In the genomic region with DNA sequence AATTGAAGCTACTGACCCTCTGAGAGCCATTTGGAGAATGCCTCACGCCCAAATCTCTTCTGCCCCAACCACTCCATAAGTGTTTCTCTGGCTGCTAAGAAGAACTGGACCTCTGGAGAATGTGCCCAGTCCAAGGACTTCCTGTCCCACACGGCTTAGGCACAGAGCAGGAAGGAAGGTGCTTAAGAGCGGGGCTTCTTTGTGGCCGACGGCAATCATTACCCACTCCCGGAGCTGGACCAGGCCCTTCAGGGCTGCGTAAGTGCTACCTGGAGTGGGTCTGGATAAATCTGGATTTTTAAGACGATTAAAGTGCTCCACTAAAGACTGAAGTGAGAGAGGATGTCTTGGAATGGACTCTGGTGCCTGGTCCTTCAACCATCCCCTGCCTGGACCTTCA, we compare ENCODE assay signal across 22 cellular contexts. TPM values are rescaled to one million over a fixed set of nuclear protein-coding genes. Genes with fewer than 3 reads are reported as not detected.
A peak's percentile ranks its signal among the peaks of the same experiment; 100 is the strongest.
DNase-seq lines count a peak whose midpoint lies in the region; ATAC-seq, FAIRE-seq and TF ChIP-seq lines count a peak whose summit lies in the region.
"Had no signal": no experiment of that assay in that cellular context is flagged by ENCODE, and none has a peak within 500 bp of the region (broad histone marks: within the 10 kb centered on the region; RNA-seq: fewer than 3 reads in every experiment).

No MANE protein-coding gene starts in this region.

- H3K4me3 ChIP-seq in bronchial epithelial cell (ENCODE audit: low read depth, low read length) (no peak overlapping the region), mucosa of descending colon (no peak overlapping the region)
- H3K4me3 ChIP-seq: GM23338 had no signal

- no peaks in the 10 kb centered on the region for H3K9me3 ChIP-seq in mucosa of descending colon
- H3K9me3 ChIP-seq: BE2C had no signal

- peaks cover 23% of the 10 kb centered on the region for H3K4me1 Mint-ChIP-seq in activated CD4-positive, alpha-beta T cell treated with anti-CD3 and anti-CD28 coated beads, Interleukin-2, amount 10 ng/mL, durations not matched to agents 7 days and 5 days
- peaks cover 11% of the 10 kb centered on the region for H3K4me1 Mint-ChIP-seq in progenitor cell of endocrine pancreas (ENCODE audit: low read depth)
- H3K4me1 Mint-ChIP-seq in activated naive CD8-positive, alpha-beta T cell treated with anti-CD3 and anti-CD28 coated beads, Interleukin-2, amount 50 U/mL, for 24 hours = peaks cover 25% of the 10 kb centered on the region

- no peak for DNase-seq in activated CD4-positive, alpha-beta T cell treated with anti-CD3 and anti-CD28 coated beads, Interleukin-2, amount 10 ng/mL, durations not matched to agents 7 days and 5 days
- no peak for DNase-seq in activated CD4-positive, alpha-beta T cell treated with anti-CD3 and anti-CD28 coated beads, Interleukin-2, amount 50 U/mL, for 4 hours
- no peak for DNase-seq in bronchial epithelial cell (ENCODE audit: low read depth)
- DNase-seq in mucosa of descending colon = peak in 1 of 3 donors; percentile 16
- DNase-seq in progenitor cell of endocrine pancreas (ENCODE audit: low spot score, unreplicated experiment) = no peak
- no peak for DNase-seq in activated naive CD8-positive, alpha-beta T cell treated with anti-CD3 and anti-CD28 coated beads, Interleukin-2, amount 50 U/mL, for 24 hours
- DNase-seq in AG20443 (ENCODE audit: low spot score) = no peak
- DNase-seq in HK-2 (ENCODE audit: unreplicated experiment) = no peak
- DNase-seq: BE2C; CD4-positive, CD25-positive, alpha-beta regulatory T cell; DMS153; GDM1; KBM-7; MV-4-11; NCI-H1694 treated with DMSO at 0.1 percent for 48 hours; NCI-H510A treated with DMSO at 0.1 percent for 48 hours; NCI-H774; Right ventricle myocardium superior had no signal

- POLR2A ChIA-PET in activated CD4-positive, alpha-beta T cell treated with anti-CD3 and anti-CD28 coated beads, Interleukin-2, amount 10 ng/mL, durations not matched to agents 7 days and 5 days (lab: Charles Lee) = no interaction called here

- CTCF ChIA-PET in activated CD4-positive, alpha-beta T cell treated with anti-CD3 and anti-CD28 coated beads, Interleukin-2, amount 10 ng/mL, durations not matched to agents 7 days and 5 days (lab: Charles Lee) = no interaction called here

- no peaks in the 10 kb centered on the region for H3K36me3 Mint-ChIP-seq in activated CD4-positive, alpha-beta T cell treated with anti-CD3 and anti-CD28 coated beads, Interleukin-2, amount 10 ng/mL, durations not matched to agents 7 days and 5 days (ENCODE audit: low read depth)
- H3K36me3 Mint-ChIP-seq in progenitor cell of endocrine pancreas (ENCODE audit: insufficient read depth) = no peaks in the 10 kb centered on the region
- H3K36me3 Mint-ChIP-seq in activated naive CD8-positive, alpha-beta T cell treated with anti-CD3 and anti-CD28 coated beads, Interleukin-2, amount 50 U/mL, for 24 hours (ENCODE audit: low read depth) = no peaks in the 10 kb centered on the region
- H3K36me3 Mint-ChIP-seq: CD4-positive, CD25-positive, alpha-beta regulatory T cell had no signal

- peaks cover 2% of the 10 kb centered on the region for H3K27me3 ChIP-seq in bronchial epithelial cell (ENCODE audit: control insufficient read depth, insufficient read depth, low read length)
- H3K27me3 ChIP-seq: BE2C had no signal

- H3K9me3 Mint-ChIP-seq in activated CD4-positive, alpha-beta T cell treated with anti-CD3 and anti-CD28 coated beads, Interleukin-2, amount 10 ng/mL, durations not matched to agents 7 days and 5 days = peaks cover 4% of the 10 kb centered on the region
- no peaks in the 10 kb centered on the region for H3K9me3 Mint-ChIP-seq in progenitor cell of endocrine pancreas (ENCODE audit: low read depth)
- H3K9me3 Mint-ChIP-seq in activated naive CD8-positive, alpha-beta T cell treated with anti-CD3 and anti-CD28 coated beads, Interleukin-2, amount 50 U/mL, for 24 hours = no peaks in the 10 kb centered on the region

- H3K4me3 Mint-ChIP-seq in activated CD4-positive, alpha-beta T cell treated with anti-CD3 and anti-CD28 coated beads, Interleukin-2, amount 10 ng/mL, durations not matched to agents 7 days and 5 days = no peak overlapping the region
- H3K4me3 Mint-ChIP-seq in progenitor cell of endocrine pancreas (ENCODE audit: low read depth) = no peak overlapping the region
- no peak overlapping the region for H3K4me3 Mint-ChIP-seq in activated naive CD8-positive, alpha-beta T cell treated with anti-CD3 and anti-CD28 coated beads, Interleukin-2, amount 50 U/mL, for 24 hours
- H3K4me3 Mint-ChIP-seq: GM23338 had no signal

- peaks cover 3% of the 10 kb centered on the region for H3K4me1 ChIP-seq in mucosa of descending colon (ENCODE audit: low read depth)
- H3K4me1 ChIP-seq: BE2C had no signal

- H3K27ac Mint-ChIP-seq in activated CD4-positive, alpha-beta T cell treated with anti-CD3 and anti-CD28 coated beads, Interleukin-2, amount 10 ng/mL, durations not matched to agents 7 days and 5 days = peak overlapping the region; percentile 42
- peak overlapping the region; percentile 29 for H3K27ac Mint-ChIP-seq in progenitor cell of endocrine pancreas
- H3K27ac Mint-ChIP-seq in activated naive CD8-positive, alpha-beta T cell treated with anti-CD3 and anti-CD28 coated beads, Interleukin-2, amount 50 U/mL, for 24 hours = no peak overlapping the region
- H3K27ac Mint-ChIP-seq: GM23338 had no signal

- no peak for TF ChIP-seq CTCF in bronchial epithelial cell (IDR thresholded peaks at IDR 0.05; ENCODE audit: insufficient read depth, low read length, severe bottlenecking)
- no peak for TF ChIP-seq CTCF in mucosa of descending colon (IDR thresholded peaks at IDR 0.05)
- TF ChIP-seq CTCF in progenitor cell of endocrine pancreas (IDR thresholded peaks at IDR 0.05; ENCODE audit: unreplicated experiment) = no peak

- H3K27me3 Mint-ChIP-seq in activated CD4-positive, alpha-beta T cell treated with anti-CD3 and anti-CD28 coated beads, Interleukin-2, amount 10 ng/mL, durations not matched to agents 7 days and 5 days = peaks cover 15% of the 10 kb centered on the region
- H3K27me3 Mint-ChIP-seq in progenitor cell of endocrine pancreas = peaks cover 22% of the 10 kb centered on the region
- no peaks in the 10 kb centered on the region for H3K27me3 Mint-ChIP-seq in activated naive CD8-positive, alpha-beta T cell treated with anti-CD3 and anti-CD28 coated beads, Interleukin-2, amount 50 U/mL, for 24 hours
- H3K27me3 Mint-ChIP-seq: CD4-positive, CD25-positive, alpha-beta regulatory T cell had no signal

- intact Hi-C loops in mucosa of descending colon (cut with DNase I, micrococcal nuclease) = loop anchor here in 1 of 2 donors (10.0 kb wide), 1 partner anchor 328 kb away; no protein-coding TSS in a partner anchor

- peak; percentile 25 for ATAC-seq in mucosa of descending colon
- ATAC-seq in activated naive CD8-positive, alpha-beta T cell treated with anti-CD3 and anti-CD28 coated beads, Interleukin-2, amount 50 U/mL, for 24 hours = no peak
- ATAC-seq: GM23338 had no signal

- FAIRE-seq in bronchial epithelial cell (lab: Jason Lieb, UNC) = peak; percentile 23
- FAIRE-seq: RCC 7860 had no signal

- H3K36me3 ChIP-seq in bronchial epithelial cell (ENCODE audit: control insufficient read depth, insufficient read depth, low read length) (no peaks in the 10 kb centered on the region), mucosa of descending colon (ENCODE audit: low read depth) (no peaks in the 10 kb centered on the region)
- H3K36me3 ChIP-seq: BE2C had no signal

RNA-seq across cellular contexts. Expression of a gene that starts 1.8 kb away (rescaled TPM):
- under 1 TPM in 1 of 2 experiments, not detected in 1; 0.25 TPM for total RNA-seq in activated CD4-positive, alpha-beta T cell treated with anti-CD3 and anti-CD28 coated beads, Interleukin-2, amount 10 ng/mL, durations not matched to agents 7 days and 5 days
- total RNA-seq in bronchial epithelial cell (not detected in 2 replicates), mucosa of descending colon (not detected), progenitor cell of endocrine pancreas (not detected in 2 replicates)
- total RNA-seq: CD4-positive, CD25-positive, alpha-beta regulatory T cell; Daoy; GM23338; Right ventricle myocardium superior had no signal

RNA-seq across cellular contexts. Expression of a gene that starts 15.5 kb away (rescaled TPM):
- not detected for total RNA-seq in activated CD4-positive, alpha-beta T cell treated with anti-CD3 and anti-CD28 coated beads, Interleukin-2, amount 10 ng/mL, durations not matched to agents 7 days and 5 days
- total RNA-seq in bronchial epithelial cell = not detected in 2 replicates
- total RNA-seq in mucosa of descending colon = not detected
- total RNA-seq in progenitor cell of endocrine pancreas = not detected in 2 replicates
- total RNA-seq: CD4-positive, CD25-positive, alpha-beta regulatory T cell; Daoy; GM23338; OCI-LY7; Right ventricle myocardium superior had no signal

RNA-seq across cellular contexts. Expression of a gene that starts 56.3 kb away (rescaled TPM):
- total RNA-seq in activated CD4-positive, alpha-beta T cell treated with anti-CD3 and anti-CD28 coated beads, Interleukin-2, amount 10 ng/mL, durations not matched to agents 7 days and 5 days = 1 to 10 TPM in 1 of 2 experiments, under 1 TPM in 1; 0.71 to 1.4 TPM
- total RNA-seq in bronchial epithelial cell (0.13 TPM in 1 of 2 replicates, not detected in the other), mucosa of descending colon (1 to 10 TPM; 2.0 to 6.1 (median 5.6) TPM), progenitor cell of endocrine pancreas (10.7 and 11.2 TPM in 2 replicates)
- total RNA-seq: CD4-positive, CD25-positive, alpha-beta regulatory T cell; Daoy; OCI-LY7 had no signal
